ENCODE assay signal across 8 cellular contexts in the genomic region with DNA sequence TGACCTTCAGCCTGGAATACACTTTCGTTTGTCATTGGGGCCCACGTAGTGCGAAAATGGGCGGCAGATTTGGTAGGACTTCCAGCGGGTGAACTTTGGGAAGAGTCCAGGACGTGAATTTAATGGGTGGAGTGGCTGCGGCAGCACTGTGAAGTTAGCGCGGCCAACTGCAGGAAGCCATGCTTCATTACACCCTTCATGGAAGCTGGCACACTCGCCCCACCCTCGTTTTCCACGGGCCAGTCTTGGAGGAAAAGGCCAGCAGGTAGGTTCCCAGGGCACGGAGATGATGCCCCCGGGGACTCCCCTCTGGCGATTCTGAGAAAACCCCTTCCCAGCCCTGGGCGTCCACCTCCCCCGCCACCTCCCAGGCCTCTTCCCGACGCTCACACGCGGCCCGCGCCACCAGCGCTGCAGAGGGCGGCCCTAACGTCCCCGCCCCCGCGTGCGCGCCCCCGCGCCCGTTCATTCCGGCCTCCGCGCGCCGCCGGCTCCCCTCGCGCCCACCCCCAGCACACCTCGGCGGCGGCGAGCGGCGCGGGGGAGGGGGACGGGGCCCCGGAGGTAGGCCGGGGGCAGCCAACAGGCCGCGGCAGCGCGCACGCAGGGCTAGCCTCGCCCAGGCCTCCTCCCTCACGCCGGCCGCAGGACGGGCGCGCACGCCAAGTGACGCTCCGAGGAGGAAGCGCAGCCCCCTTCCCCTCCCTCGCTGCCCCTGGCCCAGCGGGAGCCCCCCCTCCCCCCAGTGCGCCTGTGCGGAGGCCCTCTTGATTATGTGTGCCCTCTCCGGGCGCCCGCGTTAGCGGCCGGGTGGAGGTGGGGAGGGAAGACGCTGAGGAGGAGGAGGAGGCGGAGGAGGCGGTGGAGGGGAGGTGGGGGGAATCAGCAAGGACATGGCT. TPM values are rescaled to one million over a fixed set of nuclear protein-coding genes. Genes with fewer than 3 reads are reported as not detected.
DNase-seq lines count a peak whose midpoint lies in the region; ATAC-seq and TF ChIP-seq lines count a peak whose summit lies in the region.

A gene (plus strand): TSS at position 656 of the 899 bp plus-strand sequence. CDS start 413 bp downstream, outside the sequence.

- peak within 1 kb of the TSS; percentile 97 for H3K4me2 ChIP-seq in OCI-LY1 (ENCODE audit: low read length)

- peak within 1 kb of the TSS; percentile 88 for H3K9ac ChIP-seq in OCI-LY1 (ENCODE audit: low read length)

- peak within 1 kb of the TSS; percentile 75 for H3K27ac ChIP-seq in OCI-LY1 (ENCODE audit: low read depth, low read length, poor library complexity, severe bottlenecking)

- H3K27ac Mint-ChIP-seq in Caco-2 (ENCODE audit: unreplicated experiment): peak within 1 kb of the TSS; percentile 94

- peaks cover 50% of the 10 kb centered on the region for H3K36me3 Mint-ChIP-seq in Caco-2 (ENCODE audit: insufficient read depth, unreplicated experiment)

- H3K36me3 ChIP-seq in Caco-2 (ENCODE audit: control insufficient read depth, insufficient read depth, low read length) (no peaks in the 10 kb centered on the region), OCI-LY1 (ENCODE audit: insufficient read depth, low read length) (peaks cover 23% of the 10 kb centered on the region), mucosa of descending colon (ENCODE audit: low read depth) (no peaks in the 10 kb centered on the region)

- ATAC-seq in mucosa of descending colon: peak; percentile 96

- H3K27me3 Mint-ChIP-seq in Caco-2 (ENCODE audit: insufficient read depth, unreplicated experiment): no peaks in the 10 kb centered on the region

- TF ChIP-seq CTCF in Caco-2 (IDR thresholded peaks at IDR 0.05; ENCODE audit: insufficient read depth in 1 of 2, low read depth in 1 of 2, low read length in 1 of 2, severe bottlenecking in 1 of 2, unreplicated experiment in 1 of 2): peak; percentile 30 to 44
- no peak for TF ChIP-seq CTCF in GM20000 (IDR thresholded peaks at IDR 0.05; ENCODE audit: extremely low read depth, missing control alignments)
- TF ChIP-seq CTCF in OCI-LY1 (IDR thresholded peaks at IDR 0.05; ENCODE audit: low read length): no peak
- TF ChIP-seq CTCF in mucosa of descending colon (IDR thresholded peaks at IDR 0.05): no peak

- H3K9me3 Mint-ChIP-seq in Caco-2 (ENCODE audit: unreplicated experiment): no peaks in the 10 kb centered on the region

- 0 out of 2 replicates have a peak, but pooled peaks cover 2% of the 10 kb centered on the region for H3F3A ChIP-seq in OCI-LY1 (ENCODE audit: insufficient read depth, low read length)

- H3K4me1 Mint-ChIP-seq in Caco-2 (ENCODE audit: low read depth, unreplicated experiment): peaks cover 15% of the 10 kb centered on the region

- H3K4me3 ChIP-seq in Caco-2 (ENCODE audit: low read depth, low read length): peak within 1 kb of the TSS; percentile 80
- H3K4me3 ChIP-seq in OCI-LY1 (ENCODE audit: low read depth, low read length, poor library complexity, severe bottlenecking): peak within 1 kb of the TSS; percentile 74
- H3K4me3 ChIP-seq in mucosa of descending colon: peak within 1 kb of the TSS; percentile 54

- H3K4me1 ChIP-seq in Caco-2 (peaks cover 25% of the 10 kb centered on the region), OCI-LY1 (ENCODE audit: insufficient read depth, low read length, severe bottlenecking) (peaks cover 20% of the 10 kb centered on the region), mucosa of descending colon (ENCODE audit: low read depth) (no peaks in the 10 kb centered on the region)

- peak within 1 kb of the TSS; percentile 85 for H3K4me3 Mint-ChIP-seq in Caco-2 (ENCODE audit: unreplicated experiment)

- DNase-seq in Caco-2 (peak; percentile 97 to 100), GM20000 (ENCODE audit: low spot score) (peak; percentile 98), HUDEP-2 (lab: John Stamatoyannopoulos, UW; ENCODE audit: unreplicated experiment in 76 of 76) (peak in 75 of 76 experiments; percentile 45 to 95 (median 86)), activated T-cell treated with anti-CD3 and anti-CD28 coated beads for 1 hour (ENCODE audit: low read depth) (peak; percentile 86), epidermal melanocyte (ENCODE audit: insufficient read length, low spot score) (peak; percentile 85), mucosa of descending colon (peak; percentile 96 to 97 (median 96))
- DNase-seq in stimulated activated CD8-positive, alpha-beta memory T cell treated with anti-CD3 and anti-CD28 coated beads, Interleukin-4, amount 100 ng/mL, for 24 hours (ENCODE audit: low read depth): peak; percentile 84

- intact Hi-C loops in Caco-2 (cut with micrococcal nuclease; ENCODE audit: unreplicated experiment): loop anchor here (1.0 to 5.0 kb wide), 3 partner anchors 9 to 788 kb away; a partner anchor contains a TSS
- intact Hi-C loops in mucosa of descending colon (cut with DNase I, micrococcal nuclease): no loop called here

- H3K79me2 ChIP-seq in OCI-LY1 (ENCODE audit: insufficient read depth, low read length): peaks cover 11% of the 10 kb centered on the region

- H3K27me3 ChIP-seq in Caco-2 (replicated peaks; ENCODE audit: control insufficient read depth, insufficient read depth, low read length): no peaks in the 10 kb centered on the region
- H3K27me3 ChIP-seq in OCI-LY1 (ENCODE audit: insufficient read depth, low read length): no peaks in the 10 kb centered on the region

- POLR2A ChIA-PET in Caco-2 (lab: Charles Lee): no interaction called here

- CTCF ChIA-PET in Caco-2 (lab: Charles Lee): interaction anchor here (0.8 kb wide), 1 partner anchor 38 kb away, joined by 3 read pairs; no protein-coding TSS in a partner anchor

- no peaks in the 10 kb centered on the region for H3K9me2 ChIP-seq in OCI-LY1 (ENCODE audit: low read depth, low read length)

- peak within 1 kb of the TSS; percentile 48; the same call in 1 of the 2 replicates for H2AFZ ChIP-seq in OCI-LY1 (ENCODE audit: low read length)

- H3K9me3 ChIP-seq in Caco-2: no peaks in the 10 kb centered on the region
- no peaks in the 10 kb centered on the region for H3K9me3 ChIP-seq in OCI-LY1 (ENCODE audit: low read length)
- H3K9me3 ChIP-seq in mucosa of descending colon: no peaks in the 10 kb centered on the region

- BruUV-seq in Caco-2 (replicated peaks; lab: Mats Ljungman, UMichigan): no TSS peak

- H4K20me1 ChIP-seq in OCI-LY1 (ENCODE audit: insufficient read depth, low read length): no peaks in the 10 kb centered on the region

RNA-seq across cellular contexts. Expression of the gene that starts here (rescaled TPM):
- total RNA-seq in Caco-2 (2022): 84.3 and 85.3 TPM in 2 replicates
- 10 to 100 TPM; 29.6 to 43.1 (median 35.8) TPM for total RNA-seq in mucosa of descending colon

Comparison
In these comparisons a context has a peak if more than half of its experiments do, and no peak if none do; other contexts are left out.
1. Peak in every context shown above with its lines: DNase-seq, ATAC-seq, H3K4me3 ChIP-seq and H3K27ac ChIP-seq.
2. CTCF ChIP-seq: peak in Caco-2 (2 of 2); none in GM20000 (single experiment), OCI-LY1 (single experiment) and mucosa of descending colon (single experiment).